In genomic region chr17:42609814-42610801, GRCh38 we compare ENCODE assay signal across 8 cellular contexts. TPM values are rescaled to one million over a fixed set of nuclear protein-coding genes. Genes with fewer than 3 reads are reported as not detected.
DNase-seq lines count a peak whose midpoint lies in the region; ATAC-seq and TF ChIP-seq lines count a peak whose summit lies in the region.
"Not testable (repeated sequence)": the region's sequence is repeated elsewhere in the genome, so short reads cannot be mapped to it uniquely, and the experiment has no call there.

No MANE protein-coding gene starts in this region.

- H3K36me3 Mint-ChIP-seq in activated CD4-positive, alpha-beta memory T cell treated with anti-CD3 and anti-CD28 coated beads for 36 hours = peaks cover 34% of the 10 kb centered on the region
- peaks cover 28% of the 10 kb centered on the region for H3K36me3 Mint-ChIP-seq in central memory CD8-positive, alpha-beta T cell (ENCODE audit: insufficient read depth)

- not testable (repeated sequence) for H3K9me3 Mint-ChIP-seq in activated CD4-positive, alpha-beta memory T cell treated with anti-CD3 and anti-CD28 coated beads for 36 hours; central memory CD8-positive, alpha-beta T cell

- not testable (repeated sequence) for H3K36me3 ChIP-seq in hepatocyte (replicated peaks; ENCODE audit: insufficient read depth, low read depth)
- peaks cover 32% of the 10 kb centered on the region for H3K36me3 ChIP-seq in neuron (ENCODE audit: insufficient read depth, low read length)

- H3K27me3 ChIP-seq in hepatocyte; neuron (ENCODE audit: insufficient read depth, low read length): not testable (repeated sequence)

- DNase-seq in Caki2 (ENCODE audit: low read depth) = peak; percentile 12
- DNase-seq in HEK293T (ENCODE audit: extremely low spot score) = peak; percentile 30
- DNase-seq in NCI-H510A treated with DMSO at 0.1 percent for 48 hours (lab: John Stamatoyannopoulos, UW) = peak; percentile 73
- peak; percentile 25 for DNase-seq in activated CD4-positive, alpha-beta memory T cell treated with anti-CD3 and anti-CD28 coated beads for 36 hours
- DNase-seq in central memory CD8-positive, alpha-beta T cell (ENCODE audit: low spot score in 2 of 2) = not testable (repeated sequence)
- DNase-seq in hepatocyte (ENCODE audit: low spot score) = peak; percentile 27
- DNase-seq in substantia nigra (lab: John Stamatoyannopoulos, UW) = peak in 17 of 49 donors; percentile 23 to 66 (median 56)

- not testable (repeated sequence) for H3K27me3 Mint-ChIP-seq in activated CD4-positive, alpha-beta memory T cell treated with anti-CD3 and anti-CD28 coated beads for 36 hours; central memory CD8-positive, alpha-beta T cell

- peak overlapping the region; percentile 91 for H3K27ac Mint-ChIP-seq in activated CD4-positive, alpha-beta memory T cell treated with anti-CD3 and anti-CD28 coated beads for 36 hours
- H3K27ac Mint-ChIP-seq in central memory CD8-positive, alpha-beta T cell (ENCODE audit: low read depth) = peak overlapping the region; percentile 97

- in situ Hi-C loops in Caki2 (cut with HindIII; ENCODE audit: low pct_unique_long_range_greater_than_20kb, low sequenced_read_pairs) = loop anchor here (10.0 to 25.0 kb wide), 2 partner anchors 55 to 127 kb away; partner anchors contain the start of gene EZH1

- CTCF ChIA-PET in HEK293T (lab: Yijun Ruan, JAX) = interaction anchor here (1.5 to 3.1 kb wide), 2 partner anchors 32 to 69 kb away, joined by 4 to 25 read pairs; partner anchors contain the start of gene PSMC3IP
- CTCF ChIA-PET in activated CD4-positive, alpha-beta memory T cell treated with anti-CD3 and anti-CD28 coated beads for 36 hours (lab: Charles Lee) = interaction anchor here (0.8 to 2.9 kb wide), 9 partner anchors 27 to 223 kb away, joined by 3 to 42 read pairs (median 4); partner anchors contain the start of genes PSMC3IP and PSME3

- H3K4me1 ChIP-seq in hepatocyte (ENCODE audit: insufficient read depth) (peaks cover 24% of the 10 kb centered on the region), neuron (ENCODE audit: insufficient read depth, low read length) (peaks cover 16% of the 10 kb centered on the region)

- POLR2A ChIA-PET in HEK293T (lab: Yijun Ruan, JAX) = interaction anchor here (0.6 to 3.7 kb wide), 31 partner anchors 9 to 164 kb away, joined by 3 to 88 read pairs (median 5); partner anchors contain the start of genes PLEKHH3, PSMC3IP, TUBG2 and VPS25
- POLR2A ChIA-PET in activated CD4-positive, alpha-beta memory T cell treated with anti-CD3 and anti-CD28 coated beads for 36 hours (lab: Charles Lee) = interaction anchor here (0.9 to 2.9 kb wide), 8 partner anchors 9 to 224 kb away, joined by 3 to 22 read pairs (median 4); partner anchors contain the start of genes EZH1 and PSMC3IP

- peak overlapping the region; percentile 34 for H2AFZ ChIP-seq in hepatocyte
- H2AFZ ChIP-seq in neuron (ENCODE audit: low read depth, low read length) = peak overlapping the region; percentile 88

- H3K4me2 ChIP-seq in hepatocyte = peak overlapping the region; percentile 86

- H3K4me1 Mint-ChIP-seq in activated CD4-positive, alpha-beta memory T cell treated with anti-CD3 and anti-CD28 coated beads for 36 hours (ENCODE audit: low read depth) = peaks cover 34% of the 10 kb centered on the region
- H3K4me1 Mint-ChIP-seq in central memory CD8-positive, alpha-beta T cell = peaks cover 35% of the 10 kb centered on the region

- peaks cover 28% of the 10 kb centered on the region for H4K20me1 ChIP-seq in hepatocyte (ENCODE audit: insufficient read depth, poor library complexity, severe bottlenecking)

- peak overlapping the region; percentile 99 for H3K4me3 Mint-ChIP-seq in activated CD4-positive, alpha-beta memory T cell treated with anti-CD3 and anti-CD28 coated beads for 36 hours
- peak overlapping the region; percentile 95 for H3K4me3 Mint-ChIP-seq in central memory CD8-positive, alpha-beta T cell

- not testable (repeated sequence) for TF ChIP-seq CTCF in hepatocyte (IDR thresholded peaks at IDR 0.05; ENCODE audit: poor library complexity)

- not testable (repeated sequence) for H3K9me2 ChIP-seq in hepatocyte (replicated peaks; ENCODE audit: insufficient read depth)

- H3K27ac ChIP-seq in hepatocyte (peak overlapping the region; percentile 97), substantia nigra (ENCODE audit: low read depth, low read length, poor library complexity, severe bottlenecking) (peak overlapping the region; percentile 83)

- ATAC-seq in central memory CD8-positive, alpha-beta T cell (replicated peaks; ENCODE audit: extremely low read depth, poor library complexity, severe bottlenecking) = not testable (repeated sequence)

- 13% methylated on average over 24 of the region's 42 CpGs for WGBS in hepatocyte (ENCODE audit: low lambda C conversion rate, missing lambda C conversion rate)

- intact Hi-C loops in activated CD4-positive, alpha-beta memory T cell treated with anti-CD3 and anti-CD28 coated beads for 36 hours (cut with micrococcal nuclease) = loop anchor here (1.0 to 2.0 kb wide), 5 partner anchors 33 to 134 kb away; partner anchors contain the start of genes COASY, MLX and PSMC3IP

- not testable (repeated sequence) for H3K9me3 ChIP-seq in hepatocyte (ENCODE audit: low read depth); neuron (ENCODE audit: low read length)

- H3K4me3 ChIP-seq in hepatocyte (peak overlapping the region; percentile 84), neuron (ENCODE audit: low read length) (peak overlapping the region; percentile 87)

- peaks cover 47% of the 10 kb centered on the region for H3K79me2 ChIP-seq in hepatocyte

RNA-seq across cellular contexts. Expression of gene TUBG1, which starts 0.6 kb away (rescaled TPM):
- 74.8 and 76.6 TPM in 2 replicates for total RNA-seq in Caki2 (2014; rRNA removed; shearing (Covaris generic); ENCODE audit: low replicate concordance)
- total RNA-seq in activated CD4-positive, alpha-beta memory T cell treated with anti-CD3 and anti-CD28 coated beads for 36 hours = 100 to 1,000 TPM in 1 of 2 experiments, 10 to 100 TPM in 1; 92.6 to 101 TPM
- 28.7 and 33.7 TPM in 2 replicates for total RNA-seq in hepatocyte
- polyA plus RNA-seq in hepatocyte = 62.0 and 81.2 TPM in 2 replicates

RNA-seq across cellular contexts. Expression of gene RETREG3, which starts 0.9 kb away (rescaled TPM):
- total RNA-seq in Caki2 (2014; rRNA removed; shearing (Covaris generic); ENCODE audit: low replicate concordance) = 50.5 and 90.2 TPM in 2 replicates
- 10 to 100 TPM; 33.7 to 35.3 TPM for total RNA-seq in activated CD4-positive, alpha-beta memory T cell treated with anti-CD3 and anti-CD28 coated beads for 36 hours
- 55.3 and 58.7 TPM in 2 replicates for total RNA-seq in hepatocyte
- polyA plus RNA-seq in hepatocyte = 36.3 TPM in 2 replicates

RNA-seq across cellular contexts. Expression of gene PSMC3IP, which starts 32.6 kb away (rescaled TPM):
- total RNA-seq in Caki2 (2014; rRNA removed; shearing (Covaris generic); ENCODE audit: low replicate concordance) = 3.4 and 8.6 TPM in 2 replicates
- 10 to 100 TPM; 26.4 to 29.4 TPM for total RNA-seq in activated CD4-positive, alpha-beta memory T cell treated with anti-CD3 and anti-CD28 coated beads for 36 hours
- total RNA-seq in hepatocyte = 1.5 and 1.9 TPM in 2 replicates
- 3.7 and 4.2 TPM in 2 replicates for polyA plus RNA-seq in hepatocyte

RNA-seq across cellular contexts. Expression of gene MLX, which starts 43.2 kb away (rescaled TPM):
- total RNA-seq in Caki2 (2014; rRNA removed; shearing (Covaris generic); ENCODE audit: low replicate concordance) = 13.0 and 21.9 TPM in 2 replicates
- total RNA-seq in activated CD4-positive, alpha-beta memory T cell treated with anti-CD3 and anti-CD28 coated beads for 36 hours = 10 to 100 TPM; 38.4 to 39.7 TPM
- total RNA-seq in hepatocyte = 29.7 and 34.0 TPM in 2 replicates
- 33.1 and 39.5 TPM in 2 replicates for polyA plus RNA-seq in hepatocyte

RNA-seq across cellular contexts. Expression of gene COASY, which starts 48.2 kb away (rescaled TPM):
- total RNA-seq in Caki2 (2014; rRNA removed; shearing (Covaris generic); ENCODE audit: low replicate concordance) = 24.0 and 29.5 TPM in 2 replicates
- 100 to 1,000 TPM in 1 of 2 experiments, 10 to 100 TPM in 1; 92.8 to 103 TPM for total RNA-seq in activated CD4-positive, alpha-beta memory T cell treated with anti-CD3 and anti-CD28 coated beads for 36 hours
- total RNA-seq in hepatocyte = 27.7 and 33.9 TPM in 2 replicates
- polyA plus RNA-seq in hepatocyte = 91.6 and 93.9 TPM in 2 replicates
